In genomic region chr16:85180047-85180878, GRCh38 we compare ENCODE assay signal across 15 cellular contexts.
A peak's percentile ranks its signal among the peaks of the same experiment; 100 is the strongest.
DNase-seq lines count a peak whose midpoint lies in the region; ATAC-seq, FAIRE-seq and TF ChIP-seq lines count a peak whose summit lies in the region.
"Had no signal": no experiment of that assay in that cellular context is flagged by ENCODE, and none has a peak within 500 bp of the region (broad histone marks: within the 10 kb centered on the region; RNA-seq: fewer than 3 reads in every experiment).

No MANE protein-coding gene starts in this region.

- H3K36me3 ChIP-seq in SK-N-SH (replicated peaks in 1 of 2; ENCODE audit: control insufficient read depth in 1 of 2, insufficient read depth in 2 of 2, low read length in 1 of 2): peaks cover 16% of the 10 kb centered on the region in 2 experiments
- H3K36me3 ChIP-seq in K562 (ENCODE audit: control insufficient read depth, insufficient read depth, low read length): peaks cover 59% of the 10 kb centered on the region; the same call in 2 of the 3 replicates
- peaks cover 30 to 56% of the 10 kb centered on the region in 2 experiments for H3K36me3 ChIP-seq in mesenchymal stem cell (ENCODE audit: control insufficient read depth in 1 of 2, insufficient read depth in 2 of 2, low read depth in 1 of 2, low read length in 2 of 2)

- no peak overlapping the region for H3K9ac ChIP-seq in SK-N-SH
- H3K9ac ChIP-seq in K562 (ENCODE audit: insufficient read depth in 1 of 2, low read depth in 2 of 2, low read length in 2 of 2): peak overlapping the region in 1 of 2 experiments; percentile 29; a peak in 1 of 4 replicates
- H3K9ac ChIP-seq in mesenchymal stem cell (ENCODE audit: low read length): no peak overlapping the region
- H3K9ac ChIP-seq: BLaER1 treated with 17β-estradiol and CSF1 and Interleukin-3, amounts not matched to agents 10 nM and 100 nM had no signal

- H2AFZ ChIP-seq in SK-N-SH (ENCODE audit: low read depth) (no peak overlapping the region), K562 (ENCODE audit: low read depth, low read length) (no peak overlapping the region), mesenchymal stem cell (ENCODE audit: low read depth, low read length) (no peak overlapping the region)
- H2AFZ ChIP-seq: GM23338 had no signal

- in situ Hi-C loops in K562 (cut with MboI): no loop called here

- TF ChIP-seq POLR2A in A549 (IDR thresholded peaks at IDR 0.05; ENCODE audit: low read length): no peak
- TF ChIP-seq POLR2A in K562 (conservative IDR thresholded peaks at IDR 0.05): no peak

- POLR2A ChIA-PET in SK-N-SH (lab: Yijun Ruan, JAX): interaction anchor here (0.8 to 2.1 kb wide), 3 partner anchors 11 to 55 kb away, joined by 4 to 10 read pairs (median 4); no protein-coding TSS in a partner anchor
- POLR2A ChIA-PET in A549 (lab: Yijun Ruan, JAX): no interaction called here
- POLR2A ChIA-PET in K562 (lab: Yijun Ruan, JAX): interaction anchor here (0.6 to 1.1 kb wide), 4 partner anchors 9 to 273 kb away, joined by 3 to 6 read pairs (median 4); no protein-coding TSS in a partner anchor

- CTCF ChIA-PET in SK-N-SH (lab: Yijun Ruan, JAX) (interaction anchor here (0.7 to 2.4 kb wide), 6 partner anchors 8 to 73 kb away, joined by 3 to 12 read pairs (median 4); no protein-coding TSS in a partner anchor), A549 (lab: Yijun Ruan, JAX) (interaction anchor here (0.7 to 1.9 kb wide), 3 partner anchors 9 to 73 kb away, joined by 3 to 6 read pairs (median 3); no protein-coding TSS in a partner anchor), K562 (lab: Yijun Ruan, JAX; ENCODE audit: low intra/inter-chr PET ratio) (no interaction called here)

- WGBS in SK-N-SH (ENCODE audit: low lambda C conversion rate): 94% methylated on average over 9 of the region's 25 CpGs
- WGBS in A549 (ENCODE audit: missing lambda C conversion rate): 88% methylated on average over 25 of the region's 25 CpGs
- WGBS in K562 (ENCODE audit: insufficient coverage, low coverage, missing lambda C conversion rate): 91% methylated on average over 25 of the region's 25 CpGs
- WGBS in mesenchymal stem cell: 96% methylated on average over 25 of the region's 25 CpGs

- H2BK120ac ChIP-seq in mesenchymal stem cell (ENCODE audit: low read depth, low read length): no peak overlapping the region

- H3K27me3 ChIP-seq in SK-N-SH (ENCODE audit: insufficient read depth): no peaks in the 10 kb centered on the region
- no peaks in the 10 kb centered on the region for H3K27me3 ChIP-seq in K562 (ENCODE audit: control insufficient read depth in 2 of 2, insufficient read depth in 2 of 2, low read length in 2 of 2)
- no peaks in the 10 kb centered on the region for H3K27me3 ChIP-seq in mesenchymal stem cell (ENCODE audit: control insufficient read depth in 1 of 2, insufficient read depth in 1 of 2, low read length in 2 of 2)
- H3K27me3 ChIP-seq: BLaER1 treated with 17β-estradiol and CSF1 and Interleukin-3, amounts not matched to agents 10 nM and 100 nM had no signal

- TF ChIP-seq CTCF in SK-N-SH (IDR thresholded peaks at IDR 0.05): no peak
- TF ChIP-seq CTCF in A549 (IDR thresholded peaks at IDR 0.05): no peak
- no peak for TF ChIP-seq CTCF in K562 (IDR thresholded peaks at IDR 0.05 in 2 of 3, conservative IDR thresholded peaks at IDR 0.05 in 1 of 3; ENCODE audit: insufficient read depth in 2 of 3, low read depth in 1 of 3, low read length in 3 of 3)

- H3K79me2 ChIP-seq in SK-N-SH (ENCODE audit: insufficient read depth) (peaks cover 72% of the 10 kb centered on the region; the same call in 1 of the 2 replicates), K562 (ENCODE audit: control insufficient read depth, insufficient read depth, low read length) (peaks cover 77% of the 10 kb centered on the region)

- BruUV-seq in K562 (replicated peaks; lab: Mats Ljungman, UMichigan): no TSS peak

- FAIRE-seq in A549 (lab: Jason Lieb, UNC) (no peak), K562 (lab: Jason Lieb, UNC) (no peak)

- H2AK5ac ChIP-seq in mesenchymal stem cell (ENCODE audit: low read length, severe bottlenecking): no peak overlapping the region

- peaks cover 7% of the 10 kb centered on the region for H3K9me1 ChIP-seq in K562 (ENCODE audit: control insufficient read depth, insufficient read depth, low read length)

- peaks cover 2 to 56% of the 10 kb centered on the region in 2 experiments; a peak in 2 of 4 replicates for H3K4me1 ChIP-seq in SK-N-SH (ENCODE audit: control insufficient read depth in 1 of 2, insufficient read depth in 2 of 2, low read depth in 1 of 2, low read length in 1 of 2)
- peaks cover under 1% of the 10 kb centered on the region; the same call in 2 of the 3 replicates for H3K4me1 ChIP-seq in A549
- H3K4me1 ChIP-seq in K562 (replicated peaks in 1 of 2; ENCODE audit: control insufficient read depth in 2 of 2, insufficient read depth in 2 of 2, low read length in 2 of 2): peaks cover 17 to 49% of the 10 kb centered on the region in 2 experiments
- peaks cover 25% of the 10 kb centered on the region for H3K4me1 ChIP-seq in mesenchymal stem cell (ENCODE audit: control insufficient read depth, insufficient read depth, low read depth, low read length)

- H3K14ac ChIP-seq in mesenchymal stem cell (ENCODE audit: low read length in 2 of 2): no peak overlapping the region

- peaks cover 8% of the 10 kb centered on the region; the same call in 1 of the 2 replicates for H4K20me1 ChIP-seq in SK-N-SH (ENCODE audit: insufficient read depth)
- H4K20me1 ChIP-seq in K562 (replicated peaks; ENCODE audit: control insufficient read depth, insufficient read depth, low read length): peaks cover 66% of the 10 kb centered on the region

- no peak overlapping the region for H4K8ac ChIP-seq in mesenchymal stem cell (ENCODE audit: low read length)

- no peak overlapping the region for H4K91ac ChIP-seq in mesenchymal stem cell (ENCODE audit: low read length)

- peak; percentile 67 for DNase-seq in SK-N-SH
- no peak for DNase-seq in A549 (ENCODE audit: low read depth in 1 of 2, low spot score in 1 of 2)
- DNase-seq in K562 (ENCODE audit: extremely low read depth in 1 of 4, low spot score in 3 of 4): no peak
- no peak for DNase-seq in mesenchymal stem cell
- DNase-seq in dermis blood vessel endothelial cell: no peak
- DNase-seq: AML-193; CD4-positive, CD25-positive, alpha-beta regulatory T cell; DMS 273 treated with DMSO at 0.1 percent for 48 hours; H9 had no signal

- H3K4me2 ChIP-seq in SK-N-SH (no peak overlapping the region), A549 (no peak overlapping the region), K562 (ENCODE audit: insufficient read depth, low read length) (no peak overlapping the region), mesenchymal stem cell (ENCODE audit: low read length, poor library complexity, severe bottlenecking) (no peak overlapping the region)
- H3K4me2 ChIP-seq: GM23338 had no signal

- H3K9me3 ChIP-seq in SK-N-SH (no peaks in the 10 kb centered on the region), A549 (peaks cover 19% of the 10 kb centered on the region), K562 (replicated peaks; ENCODE audit: control insufficient read depth, insufficient read depth, low read depth, low read length) (no peaks in the 10 kb centered on the region), mesenchymal stem cell (ENCODE audit: control insufficient read depth, low read length) (peaks cover 15% of the 10 kb centered on the region)

- peak overlapping the region; percentile 61 for H2BK15ac ChIP-seq in mesenchymal stem cell (ENCODE audit: low read depth, poor library complexity, severe bottlenecking)

- no peak overlapping the region for H3K4ac ChIP-seq in mesenchymal stem cell (ENCODE audit: low read depth in 1 of 2, low read length in 2 of 2)

- H3K23ac ChIP-seq in mesenchymal stem cell (ENCODE audit: low read length in 2 of 2): no peak overlapping the region

- no peaks in the 10 kb centered on the region for H3K9me2 ChIP-seq in SK-N-SH

- intact Hi-C loops in K562 (cut with micrococcal nuclease): no loop called here

- H3K18ac ChIP-seq in mesenchymal stem cell (ENCODE audit: low read depth in 1 of 2, low read length in 2 of 2): no peak overlapping the region

- ATAC-seq in SK-N-SH treated with all-trans-retinoic acid at 6 μM for 48 hours: no peak
- ATAC-seq in A549: no peak
- ATAC-seq in K562: no peak
- ATAC-seq in GM21825 (IDR thresholded peaks at IDR 0.05; ENCODE audit: unreplicated experiment): no peak
- no peak for ATAC-seq in HG02884 (IDR thresholded peaks at IDR 0.05; ENCODE audit: unreplicated experiment)

- H3K4me3 ChIP-seq in SK-N-SH (ENCODE audit: low read depth in 2 of 2, low read length in 1 of 2) (no peak overlapping the region), A549 (no peak overlapping the region), K562 (no peak overlapping the region), mesenchymal stem cell (ENCODE audit: insufficient read depth in 1 of 2, low read depth in 1 of 2, low read length in 2 of 2) (no peak overlapping the region)
- H3K4me3 ChIP-seq: BLaER1 treated with 17β-estradiol and CSF1 and Interleukin-3, amounts not matched to agents 10 nM and 100 nM; GM23338 had no signal

- no peak overlapping the region for H2BK12ac ChIP-seq in mesenchymal stem cell (ENCODE audit: low read length in 2 of 2)

- peak overlapping the region in 1 of 2 experiments; percentile 11; a peak in 1 of 4 replicates for H3K27ac ChIP-seq in SK-N-SH (ENCODE audit: low read depth in 2 of 2, low read length in 1 of 2)
- no peak overlapping the region for H3K27ac ChIP-seq in A549
- H3K27ac ChIP-seq in K562 (ENCODE audit: extremely low read depth, low read depth, low read length): no peak overlapping the region
- H3K27ac ChIP-seq in mesenchymal stem cell (ENCODE audit: low read length, poor library complexity, severe bottlenecking): no peak overlapping the region
- H3K27ac ChIP-seq: 22Rv1; BLaER1 treated with 17β-estradiol and CSF1 and Interleukin-3, amounts not matched to agents 10 nM and 100 nM had no signal

- TF ChIP-seq EP300 in SK-N-SH (IDR thresholded peaks at IDR 0.05; ENCODE audit: borderline replicate concordance in 1 of 2, low read depth in 1 of 2, low read length in 1 of 2) (no peak), A549 (IDR thresholded peaks at IDR 0.05) (no peak), K562 (IDR thresholded peaks at IDR 0.05; ENCODE audit: low read length) (no peak)

- peaks cover 57% of the 10 kb centered on the region for H3K79me1 ChIP-seq in mesenchymal stem cell (replicated peaks; ENCODE audit: low read length, poor library complexity, severe bottlenecking)

- H2BK5ac ChIP-seq in mesenchymal stem cell (ENCODE audit: low read depth, low read length, poor library complexity, severe bottlenecking): no peak overlapping the region

- H3F3A ChIP-seq in SK-N-SH (replicated peaks; ENCODE audit: insufficient read depth): no peaks in the 10 kb centered on the region

- peak; percentile 25; the same call in 1 of the 2 replicates for TF ChIP-seq RAD21 in SK-N-SH (IDR thresholded peaks at IDR 0.05; ENCODE audit: low read length)
- TF ChIP-seq RAD21 in A549 (conservative IDR thresholded peaks at IDR 0.05 in 1 of 2, IDR thresholded peaks at IDR 0.05 in 1 of 2): no peak
- no peak for TF ChIP-seq RAD21 in K562 (CRISPR knock-in tag; conservative IDR thresholded peaks at IDR 0.05 in 1 of 2, IDR thresholded peaks at IDR 0.05 in 1 of 2)

TF ChIP-seq in A549, 52 proteins besides CTCF, POLR2A, EP300 and RAD21 (continues in another document):
- TF ChIP-seq RARB (CRISPR knock-in tag; IDR thresholded peaks at IDR 0.05): no peak
- no peak for TF ChIP-seq HOXB5 (CRISPR knock-in tag; IDR thresholded peaks at IDR 0.05)

TF ChIP-seq in K562, 482 proteins besides CTCF, POLR2A, EP300 and RAD21 (continues in another document):
- peak; percentile 71 for TF ChIP-seq RBM25 (IDR thresholded peaks at IDR 0.05; ENCODE audit: low read depth, low read length, severe bottlenecking)
